14 cellular contexts compared by ENCODE assay signal in genomic region chr13:40732658-40733057, GRCh38. TPM values are rescaled to one million over a fixed set of nuclear protein-coding genes. Genes with fewer than 3 reads are reported as not detected.
DNase-seq lines count a peak whose midpoint lies in the region; ATAC-seq and TF ChIP-seq lines count a peak whose summit lies in the region.
"Had no signal": no experiment of that assay in that cellular context is flagged by ENCODE, and none has a peak within 500 bp of the region (broad histone marks: within the 10 kb centered on the region; RNA-seq: fewer than 3 reads in every experiment).

No MANE protein-coding gene starts in this region.

- H3K9me3 Mint-ChIP-seq in CD8-positive, alpha-beta T cell = no peaks in the 10 kb centered on the region

- no peak overlapping the region for H2BK15ac ChIP-seq in mesenchymal stem cell (ENCODE audit: low read depth, poor library complexity, severe bottlenecking)

- H3K4me1 ChIP-seq in CD8-positive, alpha-beta T cell (ENCODE audit: insufficient read depth, low read length) = peaks cover 5% of the 10 kb centered on the region
- H3K4me1 ChIP-seq in mesenchymal stem cell (ENCODE audit: control insufficient read depth, insufficient read depth, low read depth, low read length) = no peaks in the 10 kb centered on the region
- H3K4me1 ChIP-seq: BLaER1 treated with 17β-estradiol and CSF1 and Interleukin-3, amounts not matched to agents 10 nM and 100 nM had no signal

- H3K79me1 ChIP-seq in mesenchymal stem cell (replicated peaks; ENCODE audit: low read length, poor library complexity, severe bottlenecking) = peaks cover 3% of the 10 kb centered on the region

- H3K9me3 ChIP-seq in CD8-positive, alpha-beta T cell (ENCODE audit: low read length) = no peaks in the 10 kb centered on the region
- H3K9me3 ChIP-seq in T-helper 17 cell (ENCODE audit: control insufficient read depth, low read length, poor library complexity, severe bottlenecking) (no peaks in the 10 kb centered on the region), mesenchymal stem cell (ENCODE audit: control insufficient read depth, low read length) (no peaks in the 10 kb centered on the region)
- H3K9me3 ChIP-seq: BLaER1 treated with 17β-estradiol and CSF1 and Interleukin-3, amounts not matched to agents 10 nM and 100 nM had no signal

- no peak overlapping the region for H4K8ac ChIP-seq in mesenchymal stem cell (ENCODE audit: low read length)

- H3K36me3 ChIP-seq in CD8-positive, alpha-beta T cell (ENCODE audit: insufficient read depth, low read length) = no peaks in the 10 kb centered on the region
- H3K36me3 ChIP-seq in mesenchymal stem cell (ENCODE audit: control insufficient read depth in 1 of 2, insufficient read depth in 2 of 2, low read depth in 1 of 2, low read length in 2 of 2) = peaks cover 4 to 10% of the 10 kb centered on the region in 2 experiments

- H3K4me2 ChIP-seq in mesenchymal stem cell (ENCODE audit: low read length, poor library complexity, severe bottlenecking) = no peak overlapping the region
- H3K4me2 ChIP-seq: BLaER1 treated with 17β-estradiol and CSF1 and Interleukin-3, amounts not matched to agents 10 nM and 100 nM had no signal

- H3K4ac ChIP-seq in mesenchymal stem cell (ENCODE audit: low read depth in 1 of 2, low read length in 2 of 2) = no peak overlapping the region

- no peak overlapping the region for H2AFZ ChIP-seq in mesenchymal stem cell (ENCODE audit: low read depth, low read length)

- POLR2A ChIA-PET in CD8-positive, alpha-beta T cell (lab: Charles Lee) = no interaction called here

- no peak overlapping the region for H2AK5ac ChIP-seq in mesenchymal stem cell (ENCODE audit: low read length, severe bottlenecking)

- no peak for DNase-seq in CD8-positive, alpha-beta T cell
- DNase-seq in T-helper 17 cell (no peak), mesenchymal stem cell (peak; percentile 14), cerebellar cortex (ENCODE audit: low spot score) (no peak)
- DNase-seq: DMS153, DMS79, GDM1, H9 had no signal

- no peak overlapping the region for H3K23ac ChIP-seq in mesenchymal stem cell (ENCODE audit: low read length in 2 of 2)

- ATAC-seq in CD8-positive, alpha-beta T cell = no peak
- ATAC-seq in T-helper 17 cell (no peak), GM21619 (IDR thresholded peaks at IDR 0.05; ENCODE audit: unreplicated experiment) (no peak), GM21367 (IDR thresholded peaks at IDR 0.05; ENCODE audit: unreplicated experiment) (no peak)
- ATAC-seq: HepG2 had no signal

- H3K4me3 ChIP-seq in CD8-positive, alpha-beta T cell (ENCODE audit: low read depth, low read length) = no peak overlapping the region
- no peak overlapping the region for H3K4me3 ChIP-seq in mesenchymal stem cell (ENCODE audit: insufficient read depth in 1 of 2, low read depth in 1 of 2, low read length in 2 of 2)
- H3K4me3 ChIP-seq: BLaER1 treated with 17β-estradiol and CSF1 and Interleukin-3, amounts not matched to agents 10 nM and 100 nM had no signal

- peaks cover 36% of the 10 kb centered on the region for H3K36me3 Mint-ChIP-seq in CD8-positive, alpha-beta T cell
- H3K36me3 Mint-ChIP-seq in T-helper 17 cell (ENCODE audit: low read depth) = peaks cover 11% of the 10 kb centered on the region

- no peak overlapping the region for H2BK5ac ChIP-seq in mesenchymal stem cell (ENCODE audit: low read depth, low read length, poor library complexity, severe bottlenecking)

- H2BK12ac ChIP-seq in mesenchymal stem cell (ENCODE audit: low read length in 2 of 2) = no peak overlapping the region

- H3K27ac Mint-ChIP-seq in CD8-positive, alpha-beta T cell = peak overlapping the region; percentile 16
- H3K27ac Mint-ChIP-seq in T-helper 17 cell = peak overlapping the region; percentile 53
- H3K27ac Mint-ChIP-seq: B cell, IgD-negative memory B cell had no signal

- 60% methylated on average over 1 of the region's 1 CpG for WGBS in mesenchymal stem cell

- no peak for TF ChIP-seq CTCF in CD8-positive, alpha-beta T cell (IDR thresholded peaks at IDR 0.05)

- no peak overlapping the region for H3K18ac ChIP-seq in mesenchymal stem cell (ENCODE audit: low read depth in 1 of 2, low read length in 2 of 2)

- no peak overlapping the region for H3K4me3 Mint-ChIP-seq in CD8-positive, alpha-beta T cell
- no peak overlapping the region for H3K4me3 Mint-ChIP-seq in T-helper 17 cell
- H3K4me3 Mint-ChIP-seq: B cell, H9, IgD-negative memory B cell had no signal

- H3K27ac ChIP-seq in CD8-positive, alpha-beta T cell (ENCODE audit: low read depth, low read length) = no peak overlapping the region
- H3K27ac ChIP-seq in mesenchymal stem cell (ENCODE audit: low read length, poor library complexity, severe bottlenecking) = no peak overlapping the region
- H3K27ac ChIP-seq: BLaER1 treated with 17β-estradiol and CSF1 and Interleukin-3, amounts not matched to agents 10 nM and 100 nM had no signal

- no peak overlapping the region for H2BK120ac ChIP-seq in mesenchymal stem cell (ENCODE audit: low read depth, low read length)

- H3K27me3 ChIP-seq in CD8-positive, alpha-beta T cell (ENCODE audit: insufficient read depth, low read length) = no peaks in the 10 kb centered on the region
- H3K27me3 ChIP-seq in mesenchymal stem cell (ENCODE audit: control insufficient read depth in 1 of 2, insufficient read depth in 1 of 2, low read length in 2 of 2) = no peaks in the 10 kb centered on the region
- H3K27me3 ChIP-seq: BLaER1 treated with 17β-estradiol and CSF1 and Interleukin-3, amounts not matched to agents 10 nM and 100 nM had no signal

- H3K4me1 Mint-ChIP-seq in CD8-positive, alpha-beta T cell (ENCODE audit: low read depth) = peaks cover 28% of the 10 kb centered on the region
- peaks cover 13% of the 10 kb centered on the region for H3K4me1 Mint-ChIP-seq in T-helper 17 cell
- H3K4me1 Mint-ChIP-seq: B cell had no signal

- intact Hi-C loops in CD8-positive, alpha-beta T cell (cut with DNase I, micrococcal nuclease) = no loop called here

- no peaks in the 10 kb centered on the region for H3K27me3 Mint-ChIP-seq in CD8-positive, alpha-beta T cell (ENCODE audit: low read depth)
- no peaks in the 10 kb centered on the region for H3K27me3 Mint-ChIP-seq in T-helper 17 cell
- H3K27me3 Mint-ChIP-seq: B cell, IgD-negative memory B cell had no signal

- H3K9ac ChIP-seq in mesenchymal stem cell (ENCODE audit: low read length) = no peak overlapping the region
- H3K9ac ChIP-seq: BLaER1 treated with 17β-estradiol and CSF1 and Interleukin-3, amounts not matched to agents 10 nM and 100 nM had no signal

- H4K91ac ChIP-seq in mesenchymal stem cell (ENCODE audit: low read length) = no peak overlapping the region

- no peak overlapping the region for H3K14ac ChIP-seq in mesenchymal stem cell (ENCODE audit: low read length in 2 of 2)

- CTCF ChIA-PET in CD8-positive, alpha-beta T cell (lab: Charles Lee) = interaction anchor here (0.6 kb wide), 1 partner anchor 52 kb away, joined by 3 read pairs; no protein-coding TSS in a partner anchor

RNA-seq across cellular contexts. Expression of gene MRPS31, which starts 38.3 kb away (rescaled TPM):
- 1 to 10 TPM; 7.3 to 7.5 TPM for total RNA-seq in CD8-positive, alpha-beta T cell
- 10 to 100 TPM; 13.0 to 15.8 TPM for total RNA-seq in T-helper 17 cell
- polyA plus RNA-seq in mesenchymal stem cell (2013, experiment 1 of 2) = 19.2 TPM
- 20.2 TPM for polyA plus RNA-seq in mesenchymal stem cell (2013, experiment 2 of 2)

RNA-seq across cellular contexts. Expression of gene SLC25A15, which starts 56.8 kb away (rescaled TPM):
- total RNA-seq in CD8-positive, alpha-beta T cell = 1 to 10 TPM; 5.0 to 7.5 TPM
- 1 to 10 TPM; 3.7 to 5.1 TPM for total RNA-seq in T-helper 17 cell
- 11.0 TPM for polyA plus RNA-seq in mesenchymal stem cell (2013, experiment 1 of 2)
- 12.1 TPM for polyA plus RNA-seq in mesenchymal stem cell (2013, experiment 2 of 2)
